ENCODE assay signal across 8 cellular contexts in genomic region chr12:6866920-6867406, GRCh38. TPM values are rescaled to one million over a fixed set of nuclear protein-coding genes. Genes with fewer than 3 reads are reported as not detected.
DNase-seq lines count a peak whose midpoint lies in the region; ATAC-seq and TF ChIP-seq lines count a peak whose summit lies in the region.

No MANE protein-coding gene starts in this region.

- peak overlapping the region; percentile 42 to 100 (median 97); a peak in 20 of 22 replicates for H3K27ac ChIP-seq in BLaER1 treated with 17β-estradiol and CSF1 and Interleukin-3, amounts not matched to agents 10 nM and 100 nM
- peak overlapping the region; percentile 63 for H3K27ac ChIP-seq in mesenchymal stem cell (ENCODE audit: low read length, poor library complexity, severe bottlenecking)
- peak overlapping the region; percentile 96 for H3K27ac ChIP-seq in upper lobe of right lung

- intact Hi-C loops in upper lobe of right lung (cut with DNase I): no loop called here

- peak overlapping the region; percentile 73 for H2BK15ac ChIP-seq in mesenchymal stem cell (ENCODE audit: low read depth, poor library complexity, severe bottlenecking)

- peaks cover 7% of the 10 kb centered on the region for H3K79me1 ChIP-seq in mesenchymal stem cell (replicated peaks; ENCODE audit: low read length, poor library complexity, severe bottlenecking)

- H2BK12ac ChIP-seq in mesenchymal stem cell (ENCODE audit: low read length in 2 of 2): peak overlapping the region in 1 of 2 experiments; percentile 57

- peak; percentile 3 for ATAC-seq in GM19438 (IDR thresholded peaks at IDR 0.05; ENCODE audit: low read depth, unreplicated experiment)
- peak; percentile 17 for ATAC-seq in upper lobe of right lung

- WGBS in mesenchymal stem cell: 10% methylated on average over 32 of the region's 32 CpGs

- H3K14ac ChIP-seq in mesenchymal stem cell (ENCODE audit: low read length in 2 of 2): peak overlapping the region in 1 of 2 experiments; percentile 91

- H2BK120ac ChIP-seq in mesenchymal stem cell (ENCODE audit: low read depth, low read length): no peak overlapping the region

- no peaks in the 10 kb centered on the region for H3K27me3 ChIP-seq in BLaER1 treated with 17β-estradiol and CSF1 and Interleukin-3, amounts not matched to agents 10 nM and 100 nM
- H3K27me3 ChIP-seq in mesenchymal stem cell (ENCODE audit: control insufficient read depth in 1 of 2, insufficient read depth in 1 of 2, low read length in 2 of 2): no peaks in the 10 kb centered on the region
- H3K27me3 ChIP-seq in upper lobe of right lung: no peaks in the 10 kb centered on the region

- peaks cover 41 to 63% (median 52%) of the 10 kb centered on the region in 11 experiments for H4K20me1 ChIP-seq in BLaER1 treated with 17β-estradiol and CSF1 and Interleukin-3, amounts not matched to agents 10 nM and 100 nM

- H2AK5ac ChIP-seq in mesenchymal stem cell (ENCODE audit: low read length, severe bottlenecking): no peak overlapping the region

- peak overlapping the region; percentile 87 to 100 (median 98) for H3K4me2 ChIP-seq in BLaER1 treated with 17β-estradiol and CSF1 and Interleukin-3, amounts not matched to agents 10 nM and 100 nM
- H3K4me2 ChIP-seq in mesenchymal stem cell (ENCODE audit: low read length, poor library complexity, severe bottlenecking): peak overlapping the region; percentile 87

- TF ChIP-seq CTCF in LNCaP clone FGC (IDR thresholded peaks at IDR 0.05; ENCODE audit: control insufficient read depth, extremely low read depth, insufficient read depth): no peak
- TF ChIP-seq CTCF in upper lobe of right lung (IDR thresholded peaks at IDR 0.05): no peak

- peak overlapping the region; percentile 23 to 88 for H3K18ac ChIP-seq in mesenchymal stem cell (ENCODE audit: low read depth in 1 of 2, low read length in 2 of 2)

- DNase-seq in LNCaP clone FGC (ENCODE audit: low read depth): no peak
- DNase-seq in cerebellum (ENCODE audit: low spot score): peak; percentile 38
- no peak for DNase-seq in mesenchymal stem cell
- DNase-seq in upper lobe of right lung: no peak
- no peak for DNase-seq in foreskin melanocyte
- no peak for DNase-seq in stimulated activated CD4-positive, alpha-beta T cell treated with anti-CD3 and anti-CD28 coated beads, Interleukin-2, amount 100 ng/mL, for 24 hours

- peak overlapping the region; percentile 90 to 100 (median 99) for H3K9ac ChIP-seq in BLaER1 treated with 17β-estradiol and CSF1 and Interleukin-3, amounts not matched to agents 10 nM and 100 nM
- peak overlapping the region; percentile 91 for H3K9ac ChIP-seq in mesenchymal stem cell (ENCODE audit: low read length)

- H3K4me3 ChIP-seq in BLaER1 treated with 17β-estradiol and CSF1 and Interleukin-3, amounts not matched to agents 10 nM and 100 nM: peak overlapping the region; percentile 82 to 100 (median 99)
- H3K4me3 ChIP-seq in LNCaP clone FGC (ENCODE audit: low read depth, low read length): peak overlapping the region; percentile 99
- peak overlapping the region; percentile 48 to 83 for H3K4me3 ChIP-seq in mesenchymal stem cell (ENCODE audit: insufficient read depth in 1 of 2, low read depth in 1 of 2, low read length in 2 of 2)
- H3K4me3 ChIP-seq in upper lobe of right lung: peak overlapping the region; percentile 100

- H4K91ac ChIP-seq in mesenchymal stem cell (ENCODE audit: low read length): no peak overlapping the region

- peak overlapping the region; percentile 55 to 89 for H3K4ac ChIP-seq in mesenchymal stem cell (ENCODE audit: low read depth in 1 of 2, low read length in 2 of 2)

- H3K36me3 ChIP-seq in BLaER1 treated with 17β-estradiol and CSF1 and Interleukin-3, amounts not matched to agents 10 nM and 100 nM: peaks cover 64 to 83% (median 73%) of the 10 kb centered on the region in 11 experiments
- H3K36me3 ChIP-seq in mesenchymal stem cell (ENCODE audit: control insufficient read depth in 1 of 2, insufficient read depth in 2 of 2, low read depth in 1 of 2, low read length in 2 of 2): peaks cover 70% of the 10 kb centered on the region in 2 experiments
- H3K36me3 ChIP-seq in upper lobe of right lung: peaks cover 56% of the 10 kb centered on the region

- H3K4me1 ChIP-seq in BLaER1 treated with 17β-estradiol and CSF1 and Interleukin-3, amounts not matched to agents 10 nM and 100 nM: peaks cover 46 to 55% (median 50%) of the 10 kb centered on the region in 10 experiments
- H3K4me1 ChIP-seq in mesenchymal stem cell (ENCODE audit: control insufficient read depth, insufficient read depth, low read depth, low read length) (peaks cover 26% of the 10 kb centered on the region), upper lobe of right lung (peaks cover 37% of the 10 kb centered on the region)

- no peaks in the 10 kb centered on the region for H3K9me3 ChIP-seq in BLaER1 treated with 17β-estradiol and CSF1 and Interleukin-3, amounts not matched to agents 10 nM and 100 nM (replicated peaks in 1 of 11)
- no peaks in the 10 kb centered on the region for H3K9me3 ChIP-seq in mesenchymal stem cell (ENCODE audit: control insufficient read depth, low read length)
- H3K9me3 ChIP-seq in upper lobe of right lung: no peaks in the 10 kb centered on the region

- H2AFZ ChIP-seq in mesenchymal stem cell (ENCODE audit: low read depth, low read length): peak overlapping the region; percentile 78

- H3K23ac ChIP-seq in mesenchymal stem cell (ENCODE audit: low read length in 2 of 2): peak overlapping the region in 1 of 2 experiments; percentile 96

- H4K8ac ChIP-seq in mesenchymal stem cell (ENCODE audit: low read length): peak overlapping the region; percentile 71

- no peak overlapping the region for H2BK5ac ChIP-seq in mesenchymal stem cell (ENCODE audit: low read depth, low read length, poor library complexity, severe bottlenecking)

RNA-seq across cellular contexts. Expression of gene TPI1, which starts 0.4 kb away (rescaled TPM):
- total RNA-seq in cerebellum (270 TPM), upper lobe of right lung (280 TPM)
- polyA plus RNA-seq in mesenchymal stem cell (2013, experiment 1 of 2): 589 TPM
- 572 TPM for polyA plus RNA-seq in mesenchymal stem cell (2013, experiment 2 of 2)

RNA-seq across cellular contexts. Expression of gene SPSB2, which starts 6.1 kb away (rescaled TPM):
- total RNA-seq in cerebellum: 3.1 TPM
- polyA plus RNA-seq in mesenchymal stem cell (2013, experiment 1 of 2): 6.3 TPM
- polyA plus RNA-seq in mesenchymal stem cell (2013, experiment 2 of 2): 6.7 TPM
- total RNA-seq in upper lobe of right lung: 30.2 TPM

RNA-seq across cellular contexts. Expression of gene USP5, which starts 15.0 kb away (rescaled TPM):
- 45.4 TPM for total RNA-seq in cerebellum
- polyA plus RNA-seq in mesenchymal stem cell (2013, experiment 1 of 2): 77.2 TPM
- 74.0 TPM for polyA plus RNA-seq in mesenchymal stem cell (2013, experiment 2 of 2)
- 63.9 TPM for total RNA-seq in upper lobe of right lung

RNA-seq across cellular contexts. Expression of gene CDCA3, which starts 15.9 kb away (rescaled TPM):
- total RNA-seq in cerebellum (10.2 TPM), upper lobe of right lung (1.1 TPM)
- 7.1 TPM for polyA plus RNA-seq in mesenchymal stem cell (2013, experiment 1 of 2)
- polyA plus RNA-seq in mesenchymal stem cell (2013, experiment 2 of 2): 6.9 TPM

RNA-seq across cellular contexts. Expression of gene GNB3, which starts 26.2 kb away (rescaled TPM):
- total RNA-seq in cerebellum (5.5 TPM), upper lobe of right lung (0.32 TPM)
- polyA plus RNA-seq in mesenchymal stem cell (2013, experiment 1 of 2): 6.0 TPM
- 6.0 TPM for polyA plus RNA-seq in mesenchymal stem cell (2013, experiment 2 of 2)
